10 cellular contexts compared by ENCODE assay signal in genomic region chr17:4785311-4786110, GRCh38. TPM values are rescaled to one million over a fixed set of nuclear protein-coding genes. Genes with fewer than 3 reads are reported as not detected.
DNase-seq lines count a peak whose midpoint lies in the region; ATAC-seq and TF ChIP-seq lines count a peak whose summit lies in the region.
"Had no signal": no experiment of that assay in that cellular context is flagged by ENCODE, and none has a peak within 500 bp of the region (broad histone marks: within the 10 kb centered on the region; RNA-seq: fewer than 3 reads in every experiment).

No MANE protein-coding gene starts in this region.

- DNase-seq in Ammon's horn (ENCODE audit: low spot score): peak; percentile 7
- no peak for DNase-seq in GM23338 (ENCODE audit: low spot score)
- DNase-seq in dermis blood vessel endothelial cell: peak; percentile 25
- DNase-seq in neural progenitor cell (ENCODE audit: low spot score): no peak
- no peak for DNase-seq in germinal center (ENCODE audit: low spot score)
- no peak for DNase-seq in NCI-H345 treated with DMSO at 0.1 percent for 48 hours (lab: John Stamatoyannopoulos, UW; ENCODE audit: unreplicated experiment)
- DNase-seq in AG20443 (ENCODE audit: low spot score): no peak
- no peak for DNase-seq in chondrocyte (ENCODE audit: low spot score)
- DNase-seq: KG1 had no signal

- TF ChIP-seq CTCF in GM23338 (conservative IDR thresholded peaks at IDR 0.05; ENCODE audit: low read depth in 2 of 2): no peak
- no peak for TF ChIP-seq CTCF in neural progenitor cell (IDR thresholded peaks at IDR 0.05)
- no peak for TF ChIP-seq CTCF in chondrocyte (IDR thresholded peaks at IDR 0.05)

- H3K27ac Mint-ChIP-seq in GM23338 (no peak overlapping the region), neural progenitor cell (no peak overlapping the region), chondrocyte (ENCODE audit: unreplicated experiment) (no peak overlapping the region)

- H3K4me1 ChIP-seq in GM23338 (ENCODE audit: insufficient read depth) (peaks cover 30% of the 10 kb centered on the region), neural progenitor cell (peaks cover 13% of the 10 kb centered on the region)

- H3K9me3 Mint-ChIP-seq in GM23338 (no peaks in the 10 kb centered on the region; the same call in 2 of the 3 replicates), neural progenitor cell (no peaks in the 10 kb centered on the region), chondrocyte (ENCODE audit: low read depth) (no peaks in the 10 kb centered on the region)

- H3K79me2 ChIP-seq in GM23338 (replicated peaks; ENCODE audit: insufficient read depth) (no peaks in the 10 kb centered on the region), neural progenitor cell (ENCODE audit: low read depth) (no peaks in the 10 kb centered on the region)

- H3K36me3 Mint-ChIP-seq in GM23338 (ENCODE audit: low read depth) (peaks cover 5% of the 10 kb centered on the region; the same call in 1 of the 3 replicates), neural progenitor cell (no peaks in the 10 kb centered on the region), chondrocyte (ENCODE audit: low read depth) (no peaks in the 10 kb centered on the region)

- no peak overlapping the region for H3K9ac ChIP-seq in neural progenitor cell

- ATAC-seq in GM23338: no peak

- no peak overlapping the region for H3K4me3 Mint-ChIP-seq in GM23338
- no peak overlapping the region for H3K4me3 Mint-ChIP-seq in neural progenitor cell
- no peak overlapping the region for H3K4me3 Mint-ChIP-seq in chondrocyte (ENCODE audit: unreplicated experiment)

- H3K27me3 Mint-ChIP-seq in GM23338 (ENCODE audit: insufficient read depth, low read depth, poor library complexity) (peaks cover 31% of the 10 kb centered on the region), neural progenitor cell (ENCODE audit: insufficient read depth, low read depth) (peaks cover 15% of the 10 kb centered on the region), chondrocyte (ENCODE audit: low read depth) (peaks cover 8% of the 10 kb centered on the region)

- H3K4me3 ChIP-seq in GM23338 (no peak overlapping the region), neural progenitor cell (no peak overlapping the region)

- no peaks in the 10 kb centered on the region for H4K20me1 ChIP-seq in GM23338 (replicated peaks; ENCODE audit: insufficient read depth)
- peaks cover 9% of the 10 kb centered on the region for H4K20me1 ChIP-seq in neural progenitor cell (ENCODE audit: low read depth)

- H3K27ac ChIP-seq in GM23338 (ENCODE audit: low read depth) (no peak overlapping the region), neural progenitor cell (no peak overlapping the region)
- H3K27ac ChIP-seq: VCaP had no signal

- H3K4me1 Mint-ChIP-seq in GM23338: peaks cover 25% of the 10 kb centered on the region
- H3K4me1 Mint-ChIP-seq in neural progenitor cell: peaks cover 8% of the 10 kb centered on the region
- H3K4me1 Mint-ChIP-seq in chondrocyte (ENCODE audit: low read depth): peaks cover 16% of the 10 kb centered on the region

- H2AFZ ChIP-seq in GM23338: peak overlapping the region; percentile 59; the same call in 1 of the 2 replicates
- H2AFZ ChIP-seq in neural progenitor cell (replicated peaks): no peak overlapping the region

- H3F3A ChIP-seq in GM23338 (replicated peaks; ENCODE audit: low read depth): peaks cover 19% of the 10 kb centered on the region; the same call in 1 of the 2 replicates
- H3F3A ChIP-seq in neural progenitor cell (ENCODE audit: low read depth): peaks cover 37% of the 10 kb centered on the region

- H3K4me2 ChIP-seq in GM23338 (no peak overlapping the region), neural progenitor cell (peak overlapping the region; percentile 53)

- H3K9me3 ChIP-seq in neural progenitor cell (ENCODE audit: low read depth): no peaks in the 10 kb centered on the region

- H3K9me2 ChIP-seq in GM23338 (ENCODE audit: insufficient read depth): no peaks in the 10 kb centered on the region

- H3K36me3 ChIP-seq in GM23338 (ENCODE audit: insufficient read depth) (no peaks in the 10 kb centered on the region), neural progenitor cell (no peaks in the 10 kb centered on the region)

- H3K27me3 ChIP-seq in GM23338 (ENCODE audit: insufficient read depth) (peaks cover 21% of the 10 kb centered on the region), neural progenitor cell (peaks cover 82% of the 10 kb centered on the region)

TF ChIP-seq in GM23338, 12 proteins besides CTCF, POLR2A, EP300 and RAD21 (continues in another document):
- no peak for TF ChIP-seq POLR2AphosphoS5 (IDR thresholded peaks at IDR 0.05; ENCODE audit: low read depth)
- TF ChIP-seq ETS1 (IDR thresholded peaks at IDR 0.05): no peak
- TF ChIP-seq ZNF114 (CRISPR knock-in tag; IDR thresholded peaks at IDR 0.05): no peak
- no peak for TF ChIP-seq REST (IDR thresholded peaks at IDR 0.05; ENCODE audit: unreplicated experiment)
- TF ChIP-seq CREB1 (CRISPR knock-in tag; IDR thresholded peaks at IDR 0.05; ENCODE audit: low read depth): no peak
- TF ChIP-seq EZH2phosphoT487 (IDR thresholded peaks at IDR 0.05; ENCODE audit: unreplicated experiment): no peak

RNA-seq across cellular contexts. Expression of gene VMO1, which starts 0.7 kb away (rescaled TPM):
- total RNA-seq in GM23338 (2014; rRNA removed; shearing (Covaris generic)): 0.38 TPM in 1 of 2 replicates, not detected in the other
- 0.40 and 0.47 TPM in 2 replicates for polyA plus RNA-seq in GM23338 (2016; fragmentation: Nextera tagmentation; extraction: Ambion mirVana)
- total RNA-seq in dermis blood vessel endothelial cell (0.51 TPM in 1 of 2 replicates, not detected in the other), neural progenitor cell (ENCODE audit: low replicate concordance) (0.31 TPM in 1 of 2 replicates, not detected in the other), chondrocyte (0.82 to 2.4 TPM (median 1.2 TPM) in 3 replicates)

RNA-seq across cellular contexts. Expression of gene GLTPD2, which starts 3.3 kb away (rescaled TPM):
- total RNA-seq in GM23338 (2014; rRNA removed; shearing (Covaris generic)): 1.3 TPM in 1 of 2 replicates, not detected in the other
- 0.33 and 0.47 TPM in 2 replicates for polyA plus RNA-seq in GM23338 (2016; fragmentation: Nextera tagmentation; extraction: Ambion mirVana)
- total RNA-seq in dermis blood vessel endothelial cell (not detected in 2 replicates), neural progenitor cell (ENCODE audit: low replicate concordance) (not detected in 2 replicates), chondrocyte (not detected in 3 replicates)

RNA-seq across cellular contexts. Expression of gene PSMB6, which starts 10.5 kb away (rescaled TPM):
- total RNA-seq in GM23338 (2014; rRNA removed; shearing (Covaris generic)): 266 and 302 TPM in 2 replicates
- 465 and 502 TPM in 2 replicates for polyA plus RNA-seq in GM23338 (2016; fragmentation: Nextera tagmentation; extraction: Ambion mirVana)
- total RNA-seq in dermis blood vessel endothelial cell: 157 and 202 TPM in 2 replicates
- total RNA-seq in neural progenitor cell (ENCODE audit: low replicate concordance): 144 and 199 TPM in 2 replicates
- 110 to 146 TPM (median 113 TPM) in 3 replicates for total RNA-seq in chondrocyte

RNA-seq across cellular contexts. Expression of gene TM4SF5, which starts 13.8 kb away (rescaled TPM):
- not detected in 2 replicates for total RNA-seq in GM23338 (2014; rRNA removed; shearing (Covaris generic))
- polyA plus RNA-seq in GM23338 (2016; fragmentation: Nextera tagmentation; extraction: Ambion mirVana): not detected in 2 replicates
- total RNA-seq in dermis blood vessel endothelial cell (not detected in 2 replicates), neural progenitor cell (ENCODE audit: low replicate concordance) (not detected in 2 replicates), chondrocyte (not detected in 3 replicates)

Comparison
In these comparisons a context has a peak if more than half of its experiments do, and no peak if none do; other contexts are left out.
1. DNase-seq: peak in Ammon's horn (single experiment) and dermis blood vessel endothelial cell (single experiment); none in GM23338 (single experiment), neural progenitor cell (single experiment), germinal center (single experiment), NCI-H345 treated with DMSO at 0.1 percent for 48 hours (single experiment), AG20443 (single experiment) and chondrocyte (single experiment).